4 cellular contexts compared by ENCODE assay signal in the genomic region with DNA sequence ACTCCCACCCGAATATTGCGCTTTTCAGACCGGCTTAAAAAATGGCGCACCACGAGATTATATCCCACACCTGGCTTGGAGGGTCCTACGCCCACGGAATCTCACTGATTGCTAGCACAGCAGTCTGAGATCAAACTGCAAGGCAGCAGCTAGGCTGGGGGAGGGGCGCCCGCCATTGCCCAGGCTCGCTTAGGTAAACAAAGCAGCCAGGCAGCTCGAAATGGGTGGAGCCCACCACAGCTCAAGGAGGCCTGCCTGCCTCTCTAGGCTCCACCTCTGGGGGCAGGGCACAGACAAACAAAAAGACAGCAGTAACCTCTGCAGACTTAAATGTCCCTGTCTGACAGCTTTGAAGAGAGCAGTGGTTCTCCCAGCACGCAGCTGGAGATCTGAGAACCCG. TPM values are rescaled to one million over a fixed set of nuclear protein-coding genes. Genes with fewer than 3 reads are reported as not detected.
"Had no signal": no experiment of that assay in that cellular context is flagged by ENCODE, and none has a peak within 500 bp of the region (broad histone marks: within the 10 kb centered on the region; RNA-seq: fewer than 3 reads in every experiment).

No MANE protein-coding gene starts in this region.

RNA-seq across cellular contexts. Expression of gene OR6C68, which starts 7.9 kb away (rescaled TPM):
- total RNA-seq: H4, H7, HT-29, IMR-90 had no signal
- polyA plus RNA-seq: IMR-90 had no signal

RNA-seq across cellular contexts. Expression of gene OR6C70, which starts 14.3 kb away (rescaled TPM):
- total RNA-seq: H4, H7, HT-29, IMR-90 had no signal
- polyA plus RNA-seq: IMR-90 had no signal

RNA-seq across cellular contexts. Expression of gene OR6C2, which starts 40.4 kb away (rescaled TPM):
- total RNA-seq: H4, H7, HT-29, IMR-90 had no signal
- polyA plus RNA-seq: IMR-90 had no signal

RNA-seq across cellular contexts. Expression of gene OR6C76, which starts 58.2 kb away (rescaled TPM):
- total RNA-seq: H4, H7, HT-29, IMR-90 had no signal
- polyA plus RNA-seq: IMR-90 had no signal
